Comparison of ENCODE assay signal across 9 cellular contexts in genomic region chr13:75685239-75685697, GRCh38. TPM values are rescaled to one million over a fixed set of nuclear protein-coding genes. Genes with fewer than 3 reads are reported as not detected.
DNase-seq lines count a peak whose midpoint lies in the region; ATAC-seq, FAIRE-seq and TF ChIP-seq lines count a peak whose summit lies in the region.
"Had no signal": no experiment of that assay in that cellular context is flagged by ENCODE, and none has a peak within 500 bp of the region (broad histone marks: within the 10 kb centered on the region; RNA-seq: fewer than 3 reads in every experiment).

No MANE protein-coding gene starts in this region.

- H3K36me3 ChIP-seq in H1 (ENCODE audit: control insufficient read depth in 2 of 4, insufficient read depth in 4 of 4, low read length in 3 of 4) (no peaks in the 10 kb centered on the region), prostate gland (no peaks in the 10 kb centered on the region)

- H3K18ac ChIP-seq in H1 (ENCODE audit: extremely low read depth, low read length): no peak overlapping the region

- H3K27me3 ChIP-seq in H1 (replicated peaks in 1 of 4; ENCODE audit: control insufficient read depth in 3 of 4, extremely low read depth in 1 of 4, insufficient read depth in 3 of 4, low read length in 3 of 4) (no peaks in the 10 kb centered on the region), prostate gland (replicated peaks; ENCODE audit: insufficient read depth) (no peaks in the 10 kb centered on the region)

- H2BK20ac ChIP-seq in H1 (ENCODE audit: low read length): no peak overlapping the region; the same call in 1 of the 2 replicates

- intact Hi-C loops in prostate gland (cut with DNase I): no loop called here

- peak overlapping the region; percentile 41; the same call in 1 of the 2 replicates for H2BK5ac ChIP-seq in H1 (ENCODE audit: low read depth, low read length)

- no peak overlapping the region for H2AK5ac ChIP-seq in H1 (ENCODE audit: low read depth, low read length)

- H2BK12ac ChIP-seq in H1 (ENCODE audit: low read depth, low read length): no peak overlapping the region

- H3K4me2 ChIP-seq in H1 (ENCODE audit: insufficient read depth in 1 of 2, low read depth in 2 of 2, low read length in 2 of 2): no peak overlapping the region

- 55% methylated on average over 2 of the region's 2 CpGs; no CpG with 5 or more reads in 1 of the 2 experiments for WGBS in H1 (ENCODE audit: extremely low coverage in 1 of 2, insufficient coverage in 1 of 2, insufficient read length in 1 of 2, insufficient replicate concordance in 2 of 2, low coverage in 1 of 2, low lambda C conversion rate in 2 of 2, missing lambda C conversion rate in 1 of 2), 2 experiments
- WGBS in prostate gland: 21% methylated on average over 2 of the region's 2 CpGs

- H3K9ac ChIP-seq in H1 (replicated peaks in 1 of 4; ENCODE audit: extremely low read depth in 1 of 4, low read depth in 3 of 4, low read length in 3 of 4): no peak overlapping the region; a peak in 1 of 7 replicates

- H3K27ac ChIP-seq in H1 (ENCODE audit: low read depth, low read length) (no peak overlapping the region), prostate gland (peak overlapping the region in 1 of 2 donors; percentile 22)

- H3K23ac ChIP-seq in H1 (ENCODE audit: insufficient read length): no peak overlapping the region

- no peak for ATAC-seq in GM19035 (IDR thresholded peaks at IDR 0.05; ENCODE audit: unreplicated experiment)

- no peak overlapping the region for H3K14ac ChIP-seq in H1 (ENCODE audit: insufficient read length)

- H4K91ac ChIP-seq in H1 (replicated peaks; ENCODE audit: insufficient read length, low read length): no peak overlapping the region

- no peak for TF ChIP-seq POLR2A in H1 (IDR thresholded peaks at IDR 0.05; ENCODE audit: control extremely low read depth in 1 of 2, low read depth in 2 of 2, low read length in 2 of 2)
- TF ChIP-seq POLR2A in prostate gland (IDR thresholded peaks at IDR 0.05): no peak

- TF ChIP-seq RAD21 in H1 (IDR thresholded peaks at IDR 0.05 in 1 of 2, conservative IDR thresholded peaks at IDR 0.05 in 1 of 2; ENCODE audit: low read depth in 2 of 2, low read length in 2 of 2): peak; percentile 20 to 21; a peak in 2 of 4 replicates

- peak overlapping the region; percentile 30; the same call in 1 of the 2 replicates for H2AFZ ChIP-seq in H1 (ENCODE audit: low read length)

- no peaks in the 10 kb centered on the region for H3K79me1 ChIP-seq in H1 (ENCODE audit: low read depth, low read length)

- peak; percentile 2 for DNase-seq in NCI-H2196 treated with DMSO at 0.1 percent for 48 hours (lab: John Stamatoyannopoulos, UW; ENCODE audit: unreplicated experiment)
- no peak for DNase-seq in NCI-H2196 (lab: John Stamatoyannopoulos, UW; ENCODE audit: unreplicated experiment)
- DNase-seq in NCI-H2029 (lab: John Stamatoyannopoulos, UW): peak; percentile 66
- peak in 1 of 2 experiments; percentile 39 for DNase-seq in H1 (ENCODE audit: low read depth in 1 of 2, low spot score in 2 of 2)
- DNase-seq in prostate gland (ENCODE audit: low spot score): peak; percentile 44
- DNase-seq in NK-92 (lab: John Stamatoyannopoulos, UW; ENCODE audit: unreplicated experiment): no peak
- DNase-seq in GF-D8 (lab: John Stamatoyannopoulos, UW): no peak
- DNase-seq: activated T-cell treated with anti-CD3 and anti-CD28 coated beads, Interleukin-2, amount 50 U/mL, for 1 hour had no signal

- POLR2A ChIA-PET in H1 (lab: Charles Lee; ENCODE audit: partially characterized antibody): no interaction called here

- no peak overlapping the region for H4K8ac ChIP-seq in H1 (ENCODE audit: extremely low read depth, insufficient read depth, low read length)

- no peak overlapping the region for H2BK120ac ChIP-seq in H1 (replicated peaks; ENCODE audit: low read depth, low read length)

- no peak overlapping the region for H2BK15ac ChIP-seq in H1 (ENCODE audit: low read length)

- TF ChIP-seq CTCF in H1 (IDR thresholded peaks at IDR 0.05; ENCODE audit: control extremely low read depth in 1 of 3, insufficient read depth in 1 of 3, low read depth in 1 of 3, low read length in 3 of 3) (peak; percentile 2 to 44 (median 6); a peak in 3 of 4 replicates), prostate gland (IDR thresholded peaks at IDR 0.05) (peak in 1 of 4 experiments; percentile 33)

- no peak overlapping the region for H3K4ac ChIP-seq in H1 (replicated peaks; ENCODE audit: insufficient read length, low read depth, low read length)

- no peaks in the 10 kb centered on the region for H3K79me2 ChIP-seq in H1 (ENCODE audit: control insufficient read depth in 1 of 2, insufficient read depth in 2 of 2, low read length in 2 of 2)

- no peaks in the 10 kb centered on the region for H3K23me2 ChIP-seq in H1 (ENCODE audit: low read depth, low read length)

- H3K4me1 ChIP-seq in H1 (replicated peaks in 1 of 4; ENCODE audit: control insufficient read depth in 3 of 4, insufficient read depth in 4 of 4, low read length in 3 of 4) (peaks cover 2 to 7% (median 5%) of the 10 kb centered on the region in 4 experiments; a peak in 6 of 7 replicates), prostate gland (replicated peaks) (no peaks in the 10 kb centered on the region)

- FAIRE-seq in H1 (lab: Jason Lieb, UNC): no peak

- no peaks in the 10 kb centered on the region for H3K9me3 ChIP-seq in H1 (ENCODE audit: insufficient read depth in 2 of 2, low read depth in 1 of 2, low read length in 1 of 2)
- no peaks in the 10 kb centered on the region for H3K9me3 ChIP-seq in prostate gland

- H3K4me3 ChIP-seq in H1 (ENCODE audit: extremely low read depth in 1 of 4, insufficient read depth in 2 of 4, low read depth in 3 of 4, low read length in 4 of 4): no peak overlapping the region
- no peak overlapping the region for H3K4me3 ChIP-seq in prostate gland

- H4K5ac ChIP-seq in H1 (ENCODE audit: insufficient read length, low read depth, low read length): no peak overlapping the region

- H4K20me1 ChIP-seq in H1 (replicated peaks in 1 of 2; ENCODE audit: control insufficient read depth in 1 of 2, insufficient read depth in 2 of 2, low read length in 2 of 2): no peaks in the 10 kb centered on the region

- CTCF ChIA-PET in H1 (lab: Charles Lee; ENCODE audit: partially characterized antibody): interaction anchor here (0.7 to 5.5 kb wide), 16 partner anchors 8 to 1216 kb away, joined by 3 to 59 read pairs (median 4); no protein-coding TSS in a partner anchor

- TF ChIP-seq EP300 in H1 (IDR thresholded peaks at IDR 0.05; ENCODE audit: borderline replicate concordance in 1 of 2, low read depth in 2 of 2, low read length in 2 of 2): no peak

- no peak overlapping the region for H3K56ac ChIP-seq in H1 (replicated peaks; ENCODE audit: insufficient read length, low read depth, low read length)

TF ChIP-seq in H1, 55 proteins besides CTCF, POLR2A, EP300 and RAD21:
- no peak for TF ChIP-seq EGR1 (IDR thresholded peaks at IDR 0.05; ENCODE audit: borderline replicate concordance, low read depth, low read length)
- TF ChIP-seq YY1 (IDR thresholded peaks at IDR 0.05; ENCODE audit: low read depth, low read length): peak; percentile 80
- no peak for TF ChIP-seq CHD1 (IDR thresholded peaks at IDR 0.05; ENCODE audit: low read depth, low read length)
- TF ChIP-seq NANOG (IDR thresholded peaks at IDR 0.05; ENCODE audit: insufficient read depth, low read depth, low read length, poor library complexity, severe bottlenecking): peak; percentile 72

RNA-seq across cellular contexts. Expression of gene LMO7, which starts 49.1 kb away (rescaled TPM):
- total RNA-seq in H1 (2021; fragmentation: NEBNext Ultra II Directional; extraction: Animal tissue kit (Norgen Biotek cat#: 25700)): 24.3 and 28.3 TPM in 2 replicates
- 8.1 and 11.3 TPM in 2 replicates for polyA plus RNA-seq in H1 (2011; rRNA removed)
- polyA plus RNA-seq in H1 (2011; cell fraction: cytosol; rRNA removed): 5.1 TPM
- polyA plus RNA-seq in H1 (2011; cell fraction: nucleus; rRNA removed): 42.3 TPM
- polyA plus RNA-seq in H1 (2012, experiment 1 of 2): 12.8 to 18.0 TPM (median 15.0 TPM) in 4 replicates
- polyA plus RNA-seq in H1 (2012, experiment 2 of 2): 1.6 TPM
- polyA plus RNA-seq in H1 (2013, experiment 1 of 2): 43.1 TPM
- polyA plus RNA-seq in H1 (2013, experiment 2 of 2): 50.3 TPM
- 6.0 and 12.3 TPM in 2 replicates for polyA minus RNA-seq in H1 (2011; rRNA and poly(A)+ RNA removed)
- 7.8 TPM for polyA minus RNA-seq in H1 (2011; cell fraction: cytosol; rRNA and poly(A)+ RNA removed)
- polyA minus RNA-seq in H1 (2011; cell fraction: nucleus; rRNA and poly(A)+ RNA removed): 32.8 TPM
- total RNA-seq in prostate gland: 10 to 100 TPM; 87.8 to 99.9 TPM

Comparison
In these comparisons a context has a peak if more than half of its experiments do, and no peak if none do; other contexts are left out.
1. DNase-seq: peak in NCI-H2196 treated with DMSO at 0.1 percent for 48 hours (single experiment), NCI-H2029 (single experiment) and prostate gland (single experiment); none in NCI-H2196 (single experiment), NK-92 (single experiment) and GF-D8 (single experiment).